ENCODE assay signal across 14 cellular contexts in the genomic region with DNA sequence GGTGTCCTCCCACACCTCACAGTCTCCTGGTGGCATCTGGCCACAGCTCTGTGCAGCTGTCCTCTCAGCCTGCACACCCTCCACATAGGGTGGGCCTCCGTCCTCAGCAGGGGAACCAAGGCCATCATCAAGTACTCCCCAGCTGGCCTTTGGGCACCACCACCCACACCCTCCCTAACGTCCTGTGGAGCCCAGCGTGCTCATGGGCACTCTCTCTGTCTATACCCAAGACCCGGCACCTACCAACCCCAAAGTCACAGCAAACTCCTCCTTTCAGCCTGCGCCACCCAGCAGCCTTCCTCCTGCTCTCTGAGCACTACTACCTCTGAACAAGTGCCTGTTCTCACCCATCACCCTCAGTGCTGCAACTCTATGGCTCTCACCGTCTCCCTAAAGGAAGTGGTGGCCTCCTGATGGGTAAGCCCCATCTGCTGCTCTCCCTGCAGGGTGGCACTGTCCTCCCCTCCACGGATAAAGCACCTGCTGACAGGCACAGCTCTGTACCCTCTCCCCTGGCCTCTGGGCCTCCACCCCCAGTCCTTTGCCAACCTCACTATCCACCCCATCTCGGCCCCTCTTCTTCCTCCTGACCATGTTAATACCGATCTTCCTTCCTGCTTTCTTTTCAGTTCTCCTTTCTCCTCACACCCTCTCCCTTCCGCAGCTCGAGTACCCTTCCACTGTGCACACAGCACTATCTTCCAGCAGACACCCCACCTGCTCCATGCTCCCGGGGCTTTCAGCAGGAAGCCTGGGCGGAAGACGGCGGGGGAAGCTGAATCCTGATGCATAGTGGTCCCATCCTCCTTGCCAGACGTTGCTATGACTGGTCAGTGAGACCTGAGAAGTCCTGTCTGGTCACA. TPM values are rescaled to one million over a fixed set of nuclear protein-coding genes. Genes with fewer than 3 reads are reported as not detected.
DNase-seq lines count a peak whose midpoint lies in the region; ATAC-seq lines count a peak whose summit lies in the region.
"Had no signal": no experiment of that assay in that cellular context is flagged by ENCODE, and none has a peak within 500 bp of the region (broad histone marks: within the 10 kb centered on the region; RNA-seq: fewer than 3 reads in every experiment).

No MANE protein-coding gene starts in this region.

- H3K27ac Mint-ChIP-seq in activated T-cell treated with anti-CD3 and anti-CD28 coated beads, Interleukin-2, amount 50 U/mL, for 24 hours: peak overlapping the region; percentile 41
- H3K27ac Mint-ChIP-seq in T-helper 17 cell: peak overlapping the region; percentile 41
- peak overlapping the region; percentile 76 for H3K27ac Mint-ChIP-seq in stimulated activated memory B cell treated with anti-CD40 and anti-IgM and Interleukin-4, amounts not matched to agents 10 μg/mL and 1 μg/mL and 100 μg/mL, for 72 hours

- H3K4me3 Mint-ChIP-seq in activated T-cell treated with anti-CD3 and anti-CD28 coated beads, Interleukin-2, amount 50 U/mL, for 24 hours: no peak overlapping the region
- no peak overlapping the region for H3K4me3 Mint-ChIP-seq in activated T-cell treated with anti-CD3 and anti-CD28 coated beads, Interleukin-2, amount 50 U/mL, for 4 hours
- peak overlapping the region; percentile 36 for H3K4me3 Mint-ChIP-seq in T-helper 17 cell
- H3K4me3 Mint-ChIP-seq in stimulated activated memory B cell treated with anti-CD40 and anti-IgM and Interleukin-4, amounts not matched to agents 10 μg/mL and 1 μg/mL and 100 μg/mL, for 72 hours: peak overlapping the region; percentile 52

- H3K9me3 Mint-ChIP-seq in activated T-cell treated with anti-CD3 and anti-CD28 coated beads, Interleukin-2, amount 50 U/mL, for 24 hours: no peaks in the 10 kb centered on the region
- H3K9me3 Mint-ChIP-seq in activated T-cell treated with anti-CD3 and anti-CD28 coated beads, Interleukin-2, amount 50 U/mL, for 4 hours: no peaks in the 10 kb centered on the region
- no peaks in the 10 kb centered on the region for H3K9me3 Mint-ChIP-seq in stimulated activated memory B cell treated with anti-CD40 and anti-IgM and Interleukin-4, amounts not matched to agents 10 μg/mL and 1 μg/mL and 100 μg/mL, for 72 hours

- H3K27me3 Mint-ChIP-seq in activated T-cell treated with anti-CD3 and anti-CD28 coated beads, Interleukin-2, amount 50 U/mL, for 24 hours: no peaks in the 10 kb centered on the region
- H3K27me3 Mint-ChIP-seq in activated T-cell treated with anti-CD3 and anti-CD28 coated beads, Interleukin-2, amount 50 U/mL, for 4 hours (ENCODE audit: low read depth): no peaks in the 10 kb centered on the region
- H3K27me3 Mint-ChIP-seq in T-helper 17 cell: no peaks in the 10 kb centered on the region
- H3K27me3 Mint-ChIP-seq in stimulated activated memory B cell treated with anti-CD40 and anti-IgM and Interleukin-4, amounts not matched to agents 10 μg/mL and 1 μg/mL and 100 μg/mL, for 72 hours: no peaks in the 10 kb centered on the region

- no peak for ATAC-seq in activated T-cell treated with anti-CD3 and anti-CD28 coated beads, Interleukin-2, amount 50 U/mL, for 4 hours
- ATAC-seq in GM21786 (IDR thresholded peaks at IDR 0.05; ENCODE audit: unreplicated experiment) (peak; percentile 54), T-helper 17 cell (peak; percentile 41), HG03196 (IDR thresholded peaks at IDR 0.05; ENCODE audit: unreplicated experiment) (no peak)
- peak; percentile 75 for ATAC-seq in stimulated activated memory B cell treated with anti-CD40 and anti-IgM and Interleukin-4, amounts not matched to agents 10 μg/mL and 1 μg/mL and 100 μg/mL, for 72 hours
- ATAC-seq: left colon had no signal

- peaks cover 14% of the 10 kb centered on the region for H3K36me3 Mint-ChIP-seq in activated T-cell treated with anti-CD3 and anti-CD28 coated beads, Interleukin-2, amount 50 U/mL, for 24 hours (ENCODE audit: low read depth)
- peaks cover 13% of the 10 kb centered on the region for H3K36me3 Mint-ChIP-seq in activated T-cell treated with anti-CD3 and anti-CD28 coated beads, Interleukin-2, amount 50 U/mL, for 4 hours (ENCODE audit: insufficient read depth)
- peaks cover 2% of the 10 kb centered on the region for H3K36me3 Mint-ChIP-seq in T-helper 17 cell (ENCODE audit: low read depth)
- peaks cover 18% of the 10 kb centered on the region for H3K36me3 Mint-ChIP-seq in stimulated activated memory B cell treated with anti-CD40 and anti-IgM and Interleukin-4, amounts not matched to agents 10 μg/mL and 1 μg/mL and 100 μg/mL, for 72 hours

- no peak for DNase-seq in activated T-cell treated with anti-CD3 and anti-CD28 coated beads, Interleukin-2, amount 50 U/mL, for 24 hours
- DNase-seq in activated T-cell treated with anti-CD3 and anti-CD28 coated beads, Interleukin-2, amount 50 U/mL, for 4 hours: no peak
- no peak for DNase-seq in T-helper 17 cell
- no peak for DNase-seq in NCI-H2171 (lab: John Stamatoyannopoulos, UW)
- no peak for DNase-seq in NCI-H2227 (lab: John Stamatoyannopoulos, UW; ENCODE audit: unreplicated experiment)
- DNase-seq: activated CD4-positive, CD25-positive, alpha-beta regulatory T cell; EL; left colon; NCI-H1092; NCI-H526 treated with DMSO at 0.1 percent for 48 hours; Right ventricle myocardium superior had no signal

- H3K4me1 Mint-ChIP-seq in activated T-cell treated with anti-CD3 and anti-CD28 coated beads, Interleukin-2, amount 50 U/mL, for 24 hours (ENCODE audit: low read depth): peaks cover 11% of the 10 kb centered on the region
- peaks cover 13% of the 10 kb centered on the region for H3K4me1 Mint-ChIP-seq in activated T-cell treated with anti-CD3 and anti-CD28 coated beads, Interleukin-2, amount 50 U/mL, for 4 hours (ENCODE audit: low read depth)
- peaks cover 23% of the 10 kb centered on the region for H3K4me1 Mint-ChIP-seq in T-helper 17 cell
- peaks cover 24% of the 10 kb centered on the region for H3K4me1 Mint-ChIP-seq in stimulated activated memory B cell treated with anti-CD40 and anti-IgM and Interleukin-4, amounts not matched to agents 10 μg/mL and 1 μg/mL and 100 μg/mL, for 72 hours

- no peaks in the 10 kb centered on the region for H3K9me3 ChIP-seq in T-helper 17 cell (ENCODE audit: control insufficient read depth, low read length, poor library complexity, severe bottlenecking)

RNA-seq across cellular contexts. Expression of gene SLC41A3, which starts 31.5 kb away (rescaled TPM):
- 10 to 100 TPM; 23.6 to 28.1 (median 25.4) TPM for total RNA-seq in activated T-cell treated with anti-CD3 and anti-CD28 coated beads, Interleukin-2, amount 50 U/mL, for 4 hours
- 10 to 100 TPM; 34.3 to 34.7 TPM for total RNA-seq in T-helper 17 cell

Comparison
In these comparisons a context has a peak if more than half of its experiments do, and no peak if none do; other contexts are left out.
1. H3K4me3 Mint-ChIP-seq: peak in T-helper 17 cell (single experiment) and stimulated activated memory B cell treated with anti-CD40 and anti-IgM and Interleukin-4, amounts not matched to agents 10 μg/mL and 1 μg/mL and 100 μg/mL, for 72 hours (single experiment); none in activated T-cell treated with anti-CD3 and anti-CD28 coated beads, Interleukin-2, amount 50 U/mL, for 24 hours (single experiment) and activated T-cell treated with anti-CD3 and anti-CD28 coated beads, Interleukin-2, amount 50 U/mL, for 4 hours (single experiment).
2. ATAC-seq: peak in GM21786 (single experiment), T-helper 17 cell (single experiment) and stimulated activated memory B cell treated with anti-CD40 and anti-IgM and Interleukin-4, amounts not matched to agents 10 μg/mL and 1 μg/mL and 100 μg/mL, for 72 hours (single experiment); none in activated T-cell treated with anti-CD3 and anti-CD28 coated beads, Interleukin-2, amount 50 U/mL, for 4 hours (0 of 2) and HG03196 (single experiment).
3. Peak in every context shown above with its lines, with median percentiles within 50 percentile points of each other: H3K27ac Mint-ChIP-seq.